Comparison of ENCODE assay signal across 20 cellular contexts in genomic region chr10:26624017-26624416, GRCh38.
"Had no signal": no experiment of that assay in that cellular context is flagged by ENCODE, and none has a peak within 500 bp of the region (broad histone marks: within the 10 kb centered on the region; RNA-seq: fewer than 3 reads in every experiment).

No MANE protein-coding gene starts in this region.

- FAIRE-seq: endothelial cell of umbilical vein, islet of Langerhans had no signal

- H3K4me1 Mint-ChIP-seq: endodermal cell; stimulated activated effector memory CD8-positive, alpha-beta T cell treated with anti-CD3 and anti-CD28 coated beads, Interleukin-12 subunit alpha, Interleukin-12 subunit beta, amount 100 ng/mL, for 72 hours had no signal

- DNase-seq: effector CD4-positive, alpha-beta T cell; endodermal cell; foreskin melanocyte; head of caudate nucleus; hippocampal formation; kidney glomerular epithelial cell; mesendoderm; naive thymus-derived CD4-positive, alpha-beta T cell; nephron progenitor cell; psoas muscle; retina; right lobe of liver; stimulated activated CD4-positive, alpha-beta T cell treated with anti-CD3 and anti-CD28 coated beads, Interleukin-4, amount 100 ng/mL, for 1 hour; stimulated activated CD8-positive, alpha-beta memory T cell treated with anti-CD3 and anti-CD28 coated beads, Interleukin-4, amount 100 ng/mL, for 48 hours; testis; upper lobe of right lung had no signal

- ATAC-seq: naive thymus-derived CD4-positive, alpha-beta T cell; psoas muscle; right lobe of liver; stimulated activated effector memory CD8-positive, alpha-beta T cell treated with anti-CD3 and anti-CD28 coated beads, Interleukin-12 subunit alpha, Interleukin-12 subunit beta, amount 100 ng/mL, for 72 hours; upper lobe of right lung had no signal

- H3K36me3 Mint-ChIP-seq: stimulated activated effector memory CD8-positive, alpha-beta T cell treated with anti-CD3 and anti-CD28 coated beads, Interleukin-12 subunit alpha, Interleukin-12 subunit beta, amount 100 ng/mL, for 72 hours had no signal

- H3K9me3 Mint-ChIP-seq: endodermal cell; stimulated activated effector memory CD8-positive, alpha-beta T cell treated with anti-CD3 and anti-CD28 coated beads, Interleukin-12 subunit alpha, Interleukin-12 subunit beta, amount 100 ng/mL, for 72 hours; stimulated activated naive CD8-positive, alpha-beta T cell treated with anti-CD3 and anti-CD28 coated beads, Interleukin-15, Interleukin-2, amounts not matched to agents 100 ng/mL and 50 ng/mL, for 24 hours had no signal

- H3K27ac Mint-ChIP-seq: endodermal cell; naive thymus-derived CD4-positive, alpha-beta T cell; nephron progenitor cell; stimulated activated effector memory CD8-positive, alpha-beta T cell treated with anti-CD3 and anti-CD28 coated beads, Interleukin-12 subunit alpha, Interleukin-12 subunit beta, amount 100 ng/mL, for 72 hours; stimulated activated naive CD8-positive, alpha-beta T cell treated with anti-CD3 and anti-CD28 coated beads, Interleukin-15, Interleukin-2, amounts not matched to agents 100 ng/mL and 50 ng/mL, for 24 hours had no signal

- H3K4me3 Mint-ChIP-seq: endodermal cell; nephron progenitor cell; stimulated activated effector memory CD8-positive, alpha-beta T cell treated with anti-CD3 and anti-CD28 coated beads, Interleukin-12 subunit alpha, Interleukin-12 subunit beta, amount 100 ng/mL, for 72 hours had no signal
